ENCODE assay signal across 12 cellular contexts in the genomic region with DNA sequence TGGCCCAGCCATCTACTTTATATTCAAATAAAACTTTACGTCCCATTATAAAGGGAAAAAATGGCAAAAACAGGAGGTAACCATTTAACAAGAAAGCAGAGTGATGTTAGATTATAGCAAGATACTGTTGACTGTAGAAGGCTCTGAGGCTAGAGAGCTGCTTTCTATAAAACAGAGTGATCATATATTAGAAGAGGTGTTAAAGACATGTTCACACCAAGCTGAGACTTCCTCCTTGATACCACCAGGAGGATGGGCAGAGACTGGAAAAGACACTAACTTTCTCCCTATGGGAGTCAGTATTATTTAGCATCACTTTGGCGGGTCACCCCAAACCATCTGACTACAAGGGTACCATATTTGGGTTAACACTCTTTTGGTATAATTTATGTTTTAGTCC. TPM values are rescaled to one million over a fixed set of nuclear protein-coding genes. Genes with fewer than 3 reads are reported as not detected.
DNase-seq lines count a peak whose midpoint lies in the region; ATAC-seq and FAIRE-seq lines count a peak whose summit lies in the region.
"Had no signal": no experiment of that assay in that cellular context is flagged by ENCODE, and none has a peak within 500 bp of the region (broad histone marks: within the 10 kb centered on the region; RNA-seq: fewer than 3 reads in every experiment).

No MANE protein-coding gene starts in this region.

- CTCF ChIA-PET in T-cell (lab: Charles Lee): interaction anchor here in 1 of 2 donors (0.7 kb wide), 1 partner anchor 1379 kb away, joined by 3 read pairs; no protein-coding TSS in a partner anchor

- H3K27me3 ChIP-seq in MG63: peaks cover 45% of the 10 kb centered on the region
- H3K27me3 ChIP-seq: pancreas had no signal

- peak overlapping the region; percentile 84 for H3K4me3 Mint-ChIP-seq in stimulated activated naive CD8-positive, alpha-beta T cell treated with anti-CD3 and anti-CD28 coated beads, Interleukin-15, Interleukin-2, amounts not matched to agents 100 ng/mL and 50 ng/mL, for 24 hours
- peak overlapping the region; percentile 84 to 93 (median 88) for H3K4me3 Mint-ChIP-seq in T-cell
- H3K4me3 Mint-ChIP-seq in central memory CD8-positive, alpha-beta T cell: peak overlapping the region; percentile 98

- peaks cover 78% of the 10 kb centered on the region for H3K4me1 Mint-ChIP-seq in stimulated activated naive CD8-positive, alpha-beta T cell treated with anti-CD3 and anti-CD28 coated beads, Interleukin-15, Interleukin-2, amounts not matched to agents 100 ng/mL and 50 ng/mL, for 24 hours (ENCODE audit: low read depth)
- H3K4me1 Mint-ChIP-seq in T-cell: peaks cover 46 to 68% (median 50%) of the 10 kb centered on the region in 3 donors
- H3K4me1 Mint-ChIP-seq in central memory CD8-positive, alpha-beta T cell: peaks cover 72% of the 10 kb centered on the region

- no peak overlapping the region for H3K4me3 ChIP-seq in MG63
- H3K4me3 ChIP-seq: pancreas had no signal

- FAIRE-seq in frontal cortex (lab: Jason Lieb, UNC): no peak
- FAIRE-seq: pancreas had no signal

- H3K36me3 Mint-ChIP-seq in stimulated activated naive CD8-positive, alpha-beta T cell treated with anti-CD3 and anti-CD28 coated beads, Interleukin-15, Interleukin-2, amounts not matched to agents 100 ng/mL and 50 ng/mL, for 24 hours (ENCODE audit: low read depth): no peaks in the 10 kb centered on the region
- H3K36me3 Mint-ChIP-seq in T-cell: no peaks in the 10 kb centered on the region
- peaks cover 15% of the 10 kb centered on the region for H3K36me3 Mint-ChIP-seq in central memory CD8-positive, alpha-beta T cell (ENCODE audit: insufficient read depth)

- H3K9me3 ChIP-seq in MG63: no peaks in the 10 kb centered on the region
- H3K9me3 ChIP-seq: pancreas had no signal

- H3K27me3 Mint-ChIP-seq in stimulated activated naive CD8-positive, alpha-beta T cell treated with anti-CD3 and anti-CD28 coated beads, Interleukin-15, Interleukin-2, amounts not matched to agents 100 ng/mL and 50 ng/mL, for 24 hours: peaks cover 79% of the 10 kb centered on the region
- peaks cover 44 to 56% of the 10 kb centered on the region in 2 donors for H3K27me3 Mint-ChIP-seq in T-cell
- no peaks in the 10 kb centered on the region for H3K27me3 Mint-ChIP-seq in central memory CD8-positive, alpha-beta T cell

- no peak for ATAC-seq in stimulated activated naive CD8-positive, alpha-beta T cell treated with anti-CD3 and anti-CD28 coated beads, Interleukin-15, Interleukin-2, amounts not matched to agents 100 U/mL and 50 U/mL, for 24 hours
- ATAC-seq in T-cell (replicated peaks in 1 of 4) (peak in 1 of 4 experiments; percentile 30), HG03280 (IDR thresholded peaks at IDR 0.05; ENCODE audit: unreplicated experiment) (no peak)
- ATAC-seq in central memory CD8-positive, alpha-beta T cell (replicated peaks; ENCODE audit: extremely low read depth, poor library complexity, severe bottlenecking): peak; percentile 46

- POLR2A ChIA-PET in T-cell (lab: Charles Lee): interaction anchor here in 1 of 2 donors (0.5 kb wide), 1 partner anchor 706 kb away, joined by 5 read pairs; no protein-coding TSS in a partner anchor

- no peak for DNase-seq in stimulated activated naive CD8-positive, alpha-beta T cell treated with anti-CD3 and anti-CD28 coated beads, Interleukin-15, Interleukin-2, amounts not matched to agents 100 U/mL and 50 U/mL, for 24 hours
- DNase-seq in T-cell (no peak), frontal cortex (ENCODE audit: low spot score in 2 of 2) (no peak), MG63 (no peak), putamen (ENCODE audit: low spot score) (no peak)
- DNase-seq in central memory CD8-positive, alpha-beta T cell (ENCODE audit: low spot score in 2 of 2): no peak
- DNase-seq: NCI-H1694, NCI-H510A had no signal

- peak overlapping the region; percentile 5 for H3K27ac Mint-ChIP-seq in stimulated activated naive CD8-positive, alpha-beta T cell treated with anti-CD3 and anti-CD28 coated beads, Interleukin-15, Interleukin-2, amounts not matched to agents 100 ng/mL and 50 ng/mL, for 24 hours
- H3K27ac Mint-ChIP-seq in T-cell: peak overlapping the region; percentile 36 to 54
- H3K27ac Mint-ChIP-seq in central memory CD8-positive, alpha-beta T cell (ENCODE audit: low read depth): peak overlapping the region; percentile 97

- no peaks in the 10 kb centered on the region for H3K36me3 ChIP-seq in MG63
- H3K36me3 ChIP-seq: pancreas had no signal

- no peaks in the 10 kb centered on the region for H3K9me3 Mint-ChIP-seq in stimulated activated naive CD8-positive, alpha-beta T cell treated with anti-CD3 and anti-CD28 coated beads, Interleukin-15, Interleukin-2, amounts not matched to agents 100 ng/mL and 50 ng/mL, for 24 hours
- H3K9me3 Mint-ChIP-seq in T-cell: no peaks in the 10 kb centered on the region
- H3K9me3 Mint-ChIP-seq in central memory CD8-positive, alpha-beta T cell: no peaks in the 10 kb centered on the region

RNA-seq across cellular contexts. Expression of gene CIITA, which starts 0.7 kb away (rescaled TPM):
- total RNA-seq in T-cell (10 to 100 TPM; 10.5 to 36.7 (median 12.5) TPM), frontal cortex (under 0.01 TPM)
- total RNA-seq in MG63 (2014; rRNA removed; shearing (Covaris generic); ENCODE audit: low replicate concordance): not detected in 2 replicates
- total RNA-seq: PC-3 had no signal

RNA-seq across cellular contexts. Expression of gene TVP23A, which starts 57.7 kb away (rescaled TPM):
- total RNA-seq in T-cell (under 1 TPM in 2 of 5 donors, not detected in 3; 0.13 to 0.50 TPM), frontal cortex (17.5 TPM)
- total RNA-seq in MG63 (2014; rRNA removed; shearing (Covaris generic); ENCODE audit: low replicate concordance): not detected in 2 replicates
- total RNA-seq: PC-3 had no signal

Comparison
In these comparisons a context has a peak if more than half of its experiments do, and no peak if none do; other contexts are left out.
1. H3K27ac Mint-ChIP-seq: peak in every context shown above with its lines; median percentile 97 in central memory CD8-positive, alpha-beta T cell; 45 in T-cell; 5 in stimulated activated naive CD8-positive, alpha-beta T cell treated with anti-CD3 and anti-CD28 coated beads, Interleukin-15, Interleukin-2, amounts not matched to agents 100 ng/mL and 50 ng/mL, for 24 hours.
2. RNA of gene CIITA, which starts 0.7 kb away (total RNA-seq): 10.5 to 36.7 TPM in T-cell; under 0.01 TPM in frontal cortex (single experiment) and not detected in MG63; every median in the first group is over 10 times any median in the second.
3. RNA of gene TVP23A, which starts 57.7 kb away (total RNA-seq): 17.5 TPM in frontal cortex (single experiment); 0.13 to 0.50 TPM in T-cell and not detected in MG63; every median in the first group is over 10 times any median in the second.
4. Peak in every context shown above with its lines, with median percentiles within 50 percentile points of each other: H3K4me3 Mint-ChIP-seq.